ENCODE assay signal across 14 cellular contexts in genomic region chr12:91574975-91575374, GRCh38.
A peak's percentile ranks its signal among the peaks of the same experiment; 100 is the strongest.
DNase-seq lines count a peak whose midpoint lies in the region; ATAC-seq and TF ChIP-seq lines count a peak whose summit lies in the region.
"Had no signal": no experiment of that assay in that cellular context is flagged by ENCODE, and none has a peak within 500 bp of the region (broad histone marks: within the 10 kb centered on the region; RNA-seq: fewer than 3 reads in every experiment).

No MANE protein-coding gene starts in this region.

- H3K79me2 ChIP-seq in osteoblast (ENCODE audit: insufficient read depth, low read length) = no peaks in the 10 kb centered on the region

- H2AFZ ChIP-seq in osteoblast (ENCODE audit: low read length) = peak overlapping the region; percentile 45

- H4K20me1 ChIP-seq in osteoblast (ENCODE audit: insufficient read depth, low read length) = no peaks in the 10 kb centered on the region

- intact Hi-C loops in right cardiac atrium (cut with DNase I) (loop anchor here in 3 of 4 donors (5.0 to 10.0 kb wide), 3 partner anchors 193 to 990 kb away; partner anchors contain the start of gene BTG1 (in 3 of the 3)), heart right ventricle (cut with DNase I) (loop anchor here (5.0 to 10.0 kb wide), 8 partner anchors 92 to 997 kb away; partner anchors contain the start of gene BTG1 (in 5 of the 10)), uterus (cut with DNase I; ENCODE audit: low total_unique reads) (no loop called here), posterior cingulate gyrus (cut with DNase I) (loop anchor here (5.0 to 10.0 kb wide), 2 partner anchors 450 to 567 kb away; no protein-coding TSS in a partner anchor)

- H3K4me3 ChIP-seq in right cardiac atrium (ENCODE audit: low read length) = peak overlapping the region; percentile 20
- peak overlapping the region in 5 of 10 donors; percentile 6 to 26 (median 20) for H3K4me3 ChIP-seq in heart right ventricle
- H3K4me3 ChIP-seq in endocrine pancreas (ENCODE audit: control insufficient read depth, insufficient read depth, low read length) = peak overlapping the region; percentile 67
- H3K4me3 ChIP-seq in osteoblast (ENCODE audit: insufficient read depth, low read length) = peak overlapping the region; percentile 3
- peak overlapping the region; percentile 6 to 19 for H3K4me3 ChIP-seq in uterus

- no peaks in the 10 kb centered on the region for H3K4me1 ChIP-seq in right cardiac atrium (ENCODE audit: control insufficient read depth, insufficient read depth, low read length)
- H3K4me1 ChIP-seq in heart right ventricle = peaks cover 0 to 17% (median 9%) of the 10 kb centered on the region in 9 donors
- H3K4me1 ChIP-seq in endocrine pancreas (ENCODE audit: control insufficient read depth, insufficient read depth, low read length) = peaks cover 35% of the 10 kb centered on the region
- peaks cover 4% of the 10 kb centered on the region for H3K4me1 ChIP-seq in osteoblast (ENCODE audit: insufficient read depth, low read length)
- H3K4me1 ChIP-seq in uterus = peaks cover 0 to 8% of the 10 kb centered on the region in 2 donors
- H3K4me1 ChIP-seq: Caco-2 had no signal

- H3K27me3 ChIP-seq in right cardiac atrium (ENCODE audit: control insufficient read depth, insufficient read depth) (no peaks in the 10 kb centered on the region), heart right ventricle (no peaks in the 10 kb centered on the region), endocrine pancreas (ENCODE audit: control insufficient read depth, insufficient read depth, low read length) (no peaks in the 10 kb centered on the region), osteoblast (ENCODE audit: insufficient read depth, low read length) (no peaks in the 10 kb centered on the region), uterus (no peaks in the 10 kb centered on the region)

- no peak overlapping the region for H3K27ac ChIP-seq in right cardiac atrium (ENCODE audit: low read length)
- no peak overlapping the region for H3K27ac ChIP-seq in heart right ventricle
- H3K27ac ChIP-seq in osteoblast (ENCODE audit: low read depth, low read length) = no peak overlapping the region
- peak overlapping the region; percentile 68 to 78 for H3K27ac ChIP-seq in uterus

- TF ChIP-seq CTCF in heart right ventricle (IDR thresholded peaks at IDR 0.05) = no peak
- TF ChIP-seq CTCF in osteoblast (IDR thresholded peaks at IDR 0.05; ENCODE audit: extremely low read depth, low read depth, low read length) = no peak
- no peak for TF ChIP-seq CTCF in uterus (IDR thresholded peaks at IDR 0.05)

- no peak for DNase-seq in right cardiac atrium
- DNase-seq in heart right ventricle = no peak
- no peak for DNase-seq in osteoblast (ENCODE audit: insufficient read length, low spot score, missing footprints)
- no peak for DNase-seq in uterus
- DNase-seq in posterior cingulate gyrus = no peak
- no peak for DNase-seq in NCI-H446 (lab: John Stamatoyannopoulos, UW)
- DNase-seq: Caco-2, NCI-H1048, NCI-H1694, NCI-H345, NCI-H774, SHP77 treated with DMSO at 0.1 percent for 48 hours had no signal

- H3K9me3 ChIP-seq in right cardiac atrium (ENCODE audit: control insufficient read depth, low read length) = no peaks in the 10 kb centered on the region
- no peaks in the 10 kb centered on the region for H3K9me3 ChIP-seq in heart right ventricle
- H3K9me3 ChIP-seq in endocrine pancreas (ENCODE audit: control insufficient read depth, low read length) = no peaks in the 10 kb centered on the region
- no peaks in the 10 kb centered on the region for H3K9me3 ChIP-seq in osteoblast (ENCODE audit: low read depth, low read length)
- H3K9me3 ChIP-seq in uterus = no peaks in the 10 kb centered on the region
- H3K9me3 ChIP-seq: Caco-2 had no signal

- peak overlapping the region; percentile 13 for H3K4me2 ChIP-seq in osteoblast (ENCODE audit: insufficient read depth, low read length)

- no peak overlapping the region for H3K9ac ChIP-seq in endocrine pancreas (ENCODE audit: control insufficient read depth, insufficient read depth, low read length)

- no peak for TF ChIP-seq POLR2A in uterus (IDR thresholded peaks at IDR 0.05)
- TF ChIP-seq POLR2A in GM18505 (IDR thresholded peaks at IDR 0.05; ENCODE audit: borderline replicate concordance, extremely low read depth, insufficient read depth, insufficient read length) = no peak

- ATAC-seq in right cardiac atrium (no peak), heart right ventricle (no peak), GM18505 (IDR thresholded peaks at IDR 0.05; ENCODE audit: unreplicated experiment) (no peak)

- H3K36me3 ChIP-seq in heart right ventricle = no peaks in the 10 kb centered on the region
- H3K36me3 ChIP-seq in endocrine pancreas (ENCODE audit: control insufficient read depth, insufficient read depth, low read length) = no peaks in the 10 kb centered on the region
- H3K36me3 ChIP-seq in osteoblast (ENCODE audit: insufficient read depth, low read length) = no peaks in the 10 kb centered on the region
- peaks cover 0 to 2% of the 10 kb centered on the region in 2 donors for H3K36me3 ChIP-seq in uterus

- 76% methylated on average over 4 of the region's 4 CpGs for WGBS in right cardiac atrium
- WGBS in heart right ventricle, 2 donors = 80 to 81% methylated on average over 4 of the region's 4 CpGs

Comparison
In these comparisons a context has a peak if more than half of its experiments do, and no peak if none do; other contexts are left out.
1. H3K27ac ChIP-seq: peak in uterus (2 of 2); none in right cardiac atrium (single experiment), heart right ventricle (0 of 10) and osteoblast (single experiment).